Comparison of ENCODE assay signal across 23 cellular contexts in the genomic region with DNA sequence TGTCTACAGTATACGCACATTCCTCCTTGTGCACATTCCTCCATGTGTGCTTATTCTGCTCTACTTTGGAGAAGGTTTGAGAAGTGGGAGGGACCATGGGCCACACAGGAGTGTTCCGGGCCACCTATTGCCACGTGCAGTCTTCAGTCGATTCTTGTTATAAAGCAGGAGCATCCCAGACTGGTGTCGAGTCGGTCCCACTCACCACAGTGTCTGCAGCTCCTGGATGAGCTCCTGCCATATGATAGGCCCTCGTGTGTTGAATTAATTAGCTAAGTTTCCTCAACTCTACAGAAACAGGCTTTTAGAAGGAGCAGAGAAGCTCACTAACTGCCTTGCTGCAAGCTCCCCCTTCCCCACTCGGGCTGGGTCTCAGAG.
"Had no signal": no experiment of that assay in that cellular context is flagged by ENCODE, and none has a peak within 500 bp of the region (broad histone marks: within the 10 kb centered on the region; RNA-seq: fewer than 3 reads in every experiment).

No MANE protein-coding gene starts in this region.

- H3K4me1 ChIP-seq: left lung, lower lobe of right lung, upper lobe of right lung, vagina had no signal

- H3K4me1 Mint-ChIP-seq: immature natural killer cell, memory B cell, mesothelial cell of epicardium had no signal

- H3K36me3 Mint-ChIP-seq: natural killer cell had no signal

- H3K27me3 ChIP-seq: dorsolateral prefrontal cortex, left lung, neural progenitor cell, ovary, spleen, tibial nerve, upper lobe of right lung, vagina had no signal

- ATAC-seq: esophagus mucosa, left lung, lower lobe of right lung, natural killer cell, sciatic nerve, upper lobe of right lung had no signal

- DNase-seq: dorsolateral prefrontal cortex; effector CD8-positive, alpha-beta T cell; immature natural killer cell; left lung; lower lobe of right lung; natural killer cell; nucleus accumbens; ovary; stimulated activated CD4-positive, alpha-beta T cell treated with anti-CD3 and anti-CD28 coated beads, Interleukin-15, amount 100 ng/mL, for 24 hours; stimulated activated CD4-positive, alpha-beta T cell treated with anti-CD3 and anti-CD28 coated beads, Interleukin-1b, Interleukin-23, amount 100 ng/mL, for 48 hours; stimulated activated CD4-positive, alpha-beta T cell treated with anti-CD3 and anti-CD28 coated beads, Interleukin-4, amount 100 ng/mL, for 24 hours; stimulated activated naive CD4-positive, alpha-beta T cell; upper lobe of right lung had no signal

- H3K27ac ChIP-seq: coronary artery, left lung, lower lobe of right lung, neural progenitor cell, ovary, prostate gland, spleen, tibial nerve, upper lobe of right lung, vagina had no signal

- H3K4me3 ChIP-seq: coronary artery, dorsolateral prefrontal cortex, left lung, lower lobe of right lung, neural progenitor cell, ovary, prostate gland, spleen, tibial nerve, upper lobe of right lung, vagina had no signal

- H3K9me3 ChIP-seq: left lung, lower lobe of right lung, ovary, prostate gland, spleen, tibial nerve, upper lobe of right lung, vagina had no signal

- H3K9me3 Mint-ChIP-seq: immature natural killer cell, memory B cell, mesothelial cell of epicardium, natural killer cell, neural progenitor cell had no signal

- H3K27me3 Mint-ChIP-seq: memory B cell had no signal

- H3K4me3 Mint-ChIP-seq: immature natural killer cell, memory B cell, mesothelial cell of epicardium, natural killer cell, neural progenitor cell had no signal

- H3K27ac Mint-ChIP-seq: immature natural killer cell, memory B cell, mesothelial cell of epicardium, neural progenitor cell had no signal

- H3K36me3 ChIP-seq: neural progenitor cell, ovary had no signal
